ENCODE assay signal across 13 cellular contexts in the genomic region with DNA sequence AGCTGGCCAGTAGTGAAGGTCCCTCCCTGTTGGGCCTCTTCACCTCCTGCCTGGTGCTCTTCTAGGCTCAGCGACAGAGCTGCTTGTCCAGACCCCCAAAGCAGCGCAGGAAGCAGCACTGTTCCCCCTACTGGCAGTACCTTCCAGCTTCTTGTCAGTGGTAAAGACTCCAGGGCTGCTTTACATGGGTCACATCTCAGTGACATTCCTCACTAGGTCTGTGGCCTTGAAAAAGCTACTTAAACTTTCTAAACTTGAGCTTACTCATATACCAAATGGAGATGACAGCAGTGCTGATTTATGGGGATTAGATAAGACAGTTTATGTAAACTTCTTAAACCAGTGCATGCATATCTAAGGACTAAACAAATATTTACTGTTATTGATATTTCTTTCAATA.
DNase-seq lines count a peak whose midpoint lies in the region; ATAC-seq and TF ChIP-seq lines count a peak whose summit lies in the region.
"Had no signal": no experiment of that assay in that cellular context is flagged by ENCODE, and none has a peak within 500 bp of the region (broad histone marks: within the 10 kb centered on the region; RNA-seq: fewer than 3 reads in every experiment).

No MANE protein-coding gene starts in this region.

- peak; percentile 26 for TF ChIP-seq CTCF in fibroblast of mammary gland (conservative IDR thresholded peaks at IDR 0.05; ENCODE audit: control insufficient read depth, insufficient read depth, low read depth, low read length)

- in situ Hi-C loops in SK-MEL-5 (cut with HindIII; ENCODE audit: low pct_unique_long_range_greater_than_20kb, low sequenced_read_pairs) = no loop called here

- no peak overlapping the region for H3K4me3 ChIP-seq in fibroblast of mammary gland (ENCODE audit: control insufficient read depth, low read depth, low read length)
- H3K4me3 ChIP-seq: left lung, sigmoid colon had no signal

- ATAC-seq in HG03135 (IDR thresholded peaks at IDR 0.05; ENCODE audit: unreplicated experiment) = no peak
- ATAC-seq: left lung had no signal

- DNase-seq in ELF-1 (ENCODE audit: low read depth, low spot score) (peak; percentile 61), SK-MEL-5 (ENCODE audit: low read depth, low spot score) (peak; percentile 21), fibroblast of mammary gland (ENCODE audit: low read depth) (peak; percentile 34), myocyte (ENCODE audit: low read depth) (peak; percentile 25), NCI-H510A (lab: John Stamatoyannopoulos, UW) (no peak), NCI-H1417 treated with DMSO at 0.1 percent for 48 hours (lab: John Stamatoyannopoulos, UW) (no peak)
- DNase-seq in stimulated activated CD4-positive, alpha-beta T cell treated with anti-CD3 and anti-CD28 coated beads, Interleukin-4, amount 100 ng/mL, for 4 hours = no peak
- DNase-seq: activated naive CD8-positive, alpha-beta T cell treated with anti-CD3 and anti-CD28 coated beads for 36 hours; left lung; NCI-H1092 treated with DMSO at 0.1 percent for 48 hours; sigmoid colon; stimulated activated CD8-positive, alpha-beta memory T cell treated with anti-CD3 and anti-CD28 coated beads, Interleukin-4, amount 100 ng/mL, for 48 hours had no signal

Comparison
In these comparisons a context has a peak if more than half of its experiments do, and no peak if none do; other contexts are left out.
1. DNase-seq: peak in ELF-1 (single experiment), SK-MEL-5 (single experiment), fibroblast of mammary gland (single experiment) and myocyte (single experiment); none in NCI-H510A (single experiment), stimulated activated CD4-positive, alpha-beta T cell treated with anti-CD3 and anti-CD28 coated beads, Interleukin-4, amount 100 ng/mL, for 4 hours (0 of 2) and NCI-H1417 treated with DMSO at 0.1 percent for 48 hours (single experiment).